1 cellular context compared by ENCODE assay signal in the genomic region with DNA sequence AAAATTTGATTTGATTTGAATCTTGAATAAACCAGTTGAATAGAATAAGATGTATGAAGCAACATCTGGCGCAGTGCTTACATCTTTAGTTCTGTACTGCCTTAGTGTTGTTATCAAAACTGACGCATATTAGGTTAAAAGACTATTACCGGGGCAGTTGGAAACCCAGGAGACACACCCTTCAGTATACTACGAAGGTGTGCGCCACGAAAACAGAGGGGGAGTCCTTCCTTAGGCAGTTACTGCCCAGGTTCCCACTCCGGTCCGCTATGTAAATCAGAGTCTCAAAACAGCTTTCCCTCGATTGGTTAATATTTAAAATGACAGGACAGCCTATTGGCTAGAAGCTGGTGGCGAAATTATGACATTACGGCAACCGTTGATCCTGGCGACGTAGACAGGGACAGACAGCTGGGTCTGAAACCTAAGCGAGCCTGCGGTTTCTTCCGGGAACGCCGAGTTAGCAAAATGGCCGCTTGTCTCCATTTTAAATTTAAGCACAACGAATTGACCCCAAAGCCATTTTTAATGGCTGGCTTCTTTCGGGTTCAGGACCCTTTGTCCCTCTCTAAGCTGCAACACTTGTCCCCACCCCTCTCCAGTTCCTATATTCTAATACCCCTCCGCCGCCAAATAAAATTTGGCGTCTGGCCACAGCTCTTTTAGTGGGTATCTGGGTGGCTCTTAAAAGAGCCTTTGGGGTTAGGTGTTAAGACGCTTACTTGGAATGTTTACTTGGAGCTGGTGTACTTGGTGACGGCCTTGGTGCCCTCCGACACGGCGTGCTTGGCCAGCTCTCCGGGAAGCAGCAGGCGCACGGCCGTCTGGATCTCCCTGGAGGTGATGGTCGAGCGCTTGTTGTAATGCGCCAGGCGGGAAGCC.
TF ChIP-seq lines count a peak whose summit lies in the region.

No MANE protein-coding gene starts in this region.

TF ChIP-seq in HepG2, 621 proteins besides CTCF, POLR2A, EP300 and RAD21 (continued from another document and continues in another):
- TF ChIP-seq, protein P1, sequence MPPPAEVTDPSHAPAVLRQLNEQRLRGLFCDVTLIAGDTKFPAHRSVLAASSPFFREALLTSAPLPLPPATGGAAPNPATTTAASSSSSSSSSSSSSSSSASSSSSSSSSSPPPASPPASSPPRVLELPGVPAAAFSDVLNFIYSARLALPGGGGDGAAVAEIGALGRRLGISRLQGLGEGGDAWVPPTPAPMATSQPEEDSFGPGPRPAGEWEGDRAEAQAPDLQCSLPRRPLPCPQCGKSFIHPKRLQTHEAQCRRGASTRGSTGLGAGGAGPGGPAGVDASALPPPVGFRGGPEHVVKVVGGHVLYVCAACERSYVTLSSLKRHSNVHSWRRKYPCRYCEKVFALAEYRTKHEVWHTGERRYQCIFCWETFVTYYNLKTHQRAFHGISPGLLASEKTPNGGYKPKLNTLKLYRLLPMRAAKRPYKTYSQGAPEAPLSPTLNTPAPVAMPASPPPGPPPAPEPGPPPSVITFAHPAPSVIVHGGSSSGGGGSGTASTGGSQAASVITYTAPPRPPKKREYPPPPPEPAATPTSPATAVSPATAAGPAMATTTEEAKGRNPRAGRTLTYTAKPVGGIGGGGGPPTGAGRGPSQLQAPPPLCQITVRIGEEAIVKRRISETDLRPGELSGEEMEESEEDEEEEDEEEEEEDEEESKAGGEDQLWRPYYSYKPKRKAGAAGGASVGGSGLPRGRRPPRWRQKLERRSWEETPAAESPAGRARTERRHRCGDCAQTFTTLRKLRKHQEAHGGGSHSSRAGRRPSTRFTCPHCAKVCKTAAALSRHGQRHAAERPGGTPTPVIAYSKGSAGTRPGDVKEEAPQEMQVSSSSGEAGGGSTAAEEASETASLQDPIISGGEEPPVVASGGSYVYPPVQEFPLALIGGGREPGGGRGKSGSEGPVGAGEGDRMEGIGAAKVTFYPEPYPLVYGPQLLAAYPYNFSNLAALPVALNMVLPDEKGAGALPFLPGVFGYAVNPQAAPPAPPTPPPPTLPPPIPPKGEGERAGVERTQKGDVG (CRISPR knock-in tag; IDR thresholded peaks at IDR 0.05; ENCODE audit: borderline replicate concordance), result peak; percentile 74; the same call in 1 of the 2 replicates
- TF ChIP-seq KDM3A (CRISPR knock-in tag; IDR thresholded peaks at IDR 0.05; ENCODE audit: low read depth) (peak; percentile 39; the same call in 1 of the 2 replicates), JUN (CRISPR knock-in tag; IDR thresholded peaks at IDR 0.05) (no peak), CENPX (CRISPR knock-in tag; IDR thresholded peaks at IDR 0.05) (no peak), RFX1 (IDR thresholded peaks at IDR 0.05) (no peak), YEATS4 (CRISPR knock-in tag; IDR thresholded peaks at IDR 0.05; ENCODE audit: borderline replicate concordance) (peak; percentile 40; the same call in 1 of the 2 replicates), ESRRA (CRISPR knock-in tag; IDR thresholded peaks at IDR 0.05; ENCODE audit: low read depth) (no peak), ZNF564 (CRISPR knock-in tag; IDR thresholded peaks at IDR 0.05) (no peak), ZNF761 (CRISPR knock-in tag; conservative IDR thresholded peaks at IDR 0.05) (0 out of 2 replicates have a peak, but pooled peaks have one; percentile 25), U2AF2 (IDR thresholded peaks at IDR 0.05; ENCODE audit: low read depth, low read length) (no peak), ARHGAP35 (CRISPR knock-in tag; IDR thresholded peaks at IDR 0.05; ENCODE audit: borderline replicate concordance) (no peak), ZC3H4 (CRISPR knock-in tag; IDR thresholded peaks at IDR 0.05; ENCODE audit: borderline replicate concordance) (peak; percentile 98), NAIF1 (CRISPR knock-in tag; IDR thresholded peaks at IDR 0.05; ENCODE audit: borderline replicate concordance) (no peak), GZF1 (CRISPR knock-in tag; IDR thresholded peaks at IDR 0.05) (peak; percentile 70; the same call in 1 of the 2 replicates), MXI1 (IDR thresholded peaks at IDR 0.05; ENCODE audit: borderline replicate concordance, low read depth, low read length) (peak; percentile 70; the same call in 2 of the 3 replicates), ZNF567 (CRISPR knock-in tag; IDR thresholded peaks at IDR 0.05; ENCODE audit: borderline replicate concordance) (no peak)
- TF ChIP-seq, protein P2, sequence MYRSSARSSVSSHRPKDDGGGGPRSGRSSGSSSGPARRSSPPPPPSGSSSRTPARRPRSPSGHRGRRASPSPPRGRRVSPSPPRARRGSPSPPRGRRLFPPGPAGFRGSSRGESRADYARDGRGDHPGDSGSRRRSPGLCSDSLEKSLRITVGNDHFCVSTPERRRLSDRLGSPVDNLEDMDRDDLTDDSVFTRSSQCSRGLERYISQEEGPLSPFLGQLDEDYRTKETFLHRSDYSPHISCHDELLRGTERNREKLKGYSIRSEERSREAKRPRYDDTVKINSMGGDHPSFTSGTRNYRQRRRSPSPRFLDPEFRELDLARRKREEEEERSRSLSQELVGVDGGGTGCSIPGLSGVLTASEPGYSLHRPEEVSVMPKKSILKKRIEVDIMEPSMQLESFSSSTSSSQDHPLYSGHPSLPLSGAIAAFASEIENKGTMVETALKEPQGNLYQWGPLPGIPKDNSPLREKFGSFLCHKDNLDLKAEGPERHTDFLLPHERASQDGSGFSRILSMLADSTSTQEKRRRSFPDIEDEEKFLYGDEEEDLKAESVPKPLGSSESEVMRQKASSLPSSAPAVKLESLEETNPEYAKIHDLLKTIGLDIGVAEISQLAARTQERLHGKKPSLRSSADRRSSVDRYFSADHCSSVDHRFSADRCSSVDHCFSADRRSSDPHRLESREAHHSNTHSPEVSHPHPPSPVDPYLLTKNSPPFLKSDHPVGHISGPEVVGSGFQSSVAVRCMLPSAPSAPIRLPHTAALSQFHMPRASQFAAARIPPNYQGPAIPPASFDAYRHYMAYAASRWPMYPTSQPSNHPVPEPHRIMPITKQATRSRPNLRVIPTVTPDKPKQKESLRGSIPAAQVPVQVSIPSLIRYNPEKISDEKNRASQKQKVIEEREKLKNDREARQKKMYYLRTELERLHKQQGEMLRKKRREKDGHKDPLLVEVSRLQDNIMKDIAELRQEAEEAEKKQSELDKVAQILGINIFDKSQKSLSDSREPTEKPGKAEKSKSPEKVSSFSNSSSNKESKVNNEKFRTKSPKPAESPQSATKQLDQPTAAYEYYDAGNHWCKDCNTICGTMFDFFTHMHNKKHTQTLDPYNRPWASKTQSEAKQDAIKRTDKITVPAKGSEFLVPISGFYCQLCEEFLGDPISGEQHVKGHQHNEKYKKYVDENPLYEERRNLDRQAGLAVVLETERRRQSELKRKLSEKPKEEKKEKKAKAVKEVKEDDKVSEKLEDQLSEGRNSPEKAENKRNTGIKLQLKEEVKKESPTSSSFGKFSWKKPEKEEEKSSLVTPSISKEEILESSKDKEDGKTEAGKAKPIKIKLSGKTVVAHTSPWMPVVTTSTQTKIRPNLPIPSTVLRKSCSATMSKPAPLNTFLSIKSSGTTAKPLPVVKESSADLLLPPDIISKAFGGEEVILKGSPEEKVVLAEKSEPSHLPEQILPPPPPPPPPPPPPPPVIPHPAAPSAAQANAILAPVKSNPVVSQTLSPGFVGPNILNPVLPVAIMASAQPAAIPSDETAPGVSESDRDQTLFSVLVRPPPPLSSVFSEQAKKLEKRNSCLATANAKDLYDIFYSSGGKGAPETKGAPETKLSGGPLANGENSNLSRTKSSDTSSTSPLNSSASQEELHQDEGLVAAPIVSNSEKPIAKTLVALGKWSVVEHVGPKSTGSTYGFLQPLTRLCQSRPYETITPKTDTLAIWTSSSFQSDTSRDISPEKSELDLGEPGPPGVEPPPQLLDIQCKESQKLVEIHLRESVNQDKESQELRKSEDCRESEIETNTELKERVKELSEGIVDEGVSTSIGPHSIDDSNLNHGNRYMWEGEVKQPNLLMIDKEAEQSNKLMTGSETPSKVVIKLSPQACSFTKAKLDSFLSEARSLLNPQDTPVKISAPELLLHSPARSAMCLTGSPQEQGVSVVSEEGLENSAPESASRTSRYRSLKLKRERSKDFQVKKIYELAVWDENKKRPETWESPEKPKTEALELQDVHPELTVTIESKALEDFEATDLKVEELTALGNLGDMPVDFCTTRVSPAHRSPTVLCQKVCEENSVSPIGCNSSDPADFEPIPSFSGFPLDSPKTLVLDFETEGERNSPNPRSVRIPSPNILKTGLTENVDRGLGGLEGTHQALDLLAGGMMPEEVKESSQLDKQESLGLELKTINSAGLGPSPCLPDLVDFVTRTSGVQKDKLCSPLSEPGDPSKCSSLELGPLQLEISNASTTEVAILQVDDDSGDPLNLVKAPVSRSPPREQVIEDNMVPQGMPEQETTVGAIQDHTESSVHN (CRISPR knock-in tag; IDR thresholded peaks at IDR 0.05), result no peak
- TF ChIP-seq, protein P3, sequence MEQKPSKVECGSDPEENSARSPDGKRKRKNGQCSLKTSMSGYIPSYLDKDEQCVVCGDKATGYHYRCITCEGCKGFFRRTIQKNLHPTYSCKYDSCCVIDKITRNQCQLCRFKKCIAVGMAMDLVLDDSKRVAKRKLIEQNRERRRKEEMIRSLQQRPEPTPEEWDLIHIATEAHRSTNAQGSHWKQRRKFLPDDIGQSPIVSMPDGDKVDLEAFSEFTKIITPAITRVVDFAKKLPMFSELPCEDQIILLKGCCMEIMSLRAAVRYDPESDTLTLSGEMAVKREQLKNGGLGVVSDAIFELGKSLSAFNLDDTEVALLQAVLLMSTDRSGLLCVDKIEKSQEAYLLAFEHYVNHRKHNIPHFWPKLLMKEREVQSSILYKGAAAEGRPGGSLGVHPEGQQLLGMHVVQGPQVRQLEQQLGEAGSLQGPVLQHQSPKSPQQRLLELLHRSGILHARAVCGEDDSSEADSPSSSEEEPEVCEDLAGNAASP (CRISPR knock-in tag; IDR thresholded peaks at IDR 0.05; ENCODE audit: borderline replicate concordance), result peak; percentile 65; the same call in 1 of the 2 replicates
- TF ChIP-seq, protein P4, sequence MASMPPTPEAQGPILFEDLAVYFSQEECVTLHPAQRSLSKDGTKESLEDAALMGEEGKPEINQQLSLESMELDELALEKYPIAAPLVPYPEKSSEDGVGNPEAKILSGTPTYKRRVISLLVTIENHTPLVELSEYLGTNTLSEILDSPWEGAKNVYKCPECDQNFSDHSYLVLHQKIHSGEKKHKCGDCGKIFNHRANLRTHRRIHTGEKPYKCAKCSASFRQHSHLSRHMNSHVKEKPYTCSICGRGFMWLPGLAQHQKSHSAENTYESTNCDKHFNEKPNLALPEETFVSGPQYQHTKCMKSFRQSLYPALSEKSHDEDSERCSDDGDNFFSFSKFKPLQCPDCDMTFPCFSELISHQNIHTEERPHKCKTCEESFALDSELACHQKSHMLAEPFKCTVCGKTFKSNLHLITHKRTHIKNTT (CRISPR knock-in tag; IDR thresholded peaks at IDR 0.05), result no peak
- TF ChIP-seq, protein P5, sequence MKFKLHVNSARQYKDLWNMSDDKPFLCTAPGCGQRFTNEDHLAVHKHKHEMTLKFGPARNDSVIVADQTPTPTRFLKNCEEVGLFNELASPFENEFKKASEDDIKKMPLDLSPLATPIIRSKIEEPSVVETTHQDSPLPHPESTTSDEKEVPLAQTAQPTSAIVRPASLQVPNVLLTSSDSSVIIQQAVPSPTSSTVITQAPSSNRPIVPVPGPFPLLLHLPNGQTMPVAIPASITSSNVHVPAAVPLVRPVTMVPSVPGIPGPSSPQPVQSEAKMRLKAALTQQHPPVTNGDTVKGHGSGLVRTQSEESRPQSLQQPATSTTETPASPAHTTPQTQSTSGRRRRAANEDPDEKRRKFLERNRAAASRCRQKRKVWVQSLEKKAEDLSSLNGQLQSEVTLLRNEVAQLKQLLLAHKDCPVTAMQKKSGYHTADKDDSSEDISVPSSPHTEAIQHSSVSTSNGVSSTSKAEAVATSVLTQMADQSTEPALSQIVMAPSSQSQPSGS (CRISPR knock-in tag; IDR thresholded peaks at IDR 0.05), result peak; percentile 85
- TF ChIP-seq, protein P6, sequence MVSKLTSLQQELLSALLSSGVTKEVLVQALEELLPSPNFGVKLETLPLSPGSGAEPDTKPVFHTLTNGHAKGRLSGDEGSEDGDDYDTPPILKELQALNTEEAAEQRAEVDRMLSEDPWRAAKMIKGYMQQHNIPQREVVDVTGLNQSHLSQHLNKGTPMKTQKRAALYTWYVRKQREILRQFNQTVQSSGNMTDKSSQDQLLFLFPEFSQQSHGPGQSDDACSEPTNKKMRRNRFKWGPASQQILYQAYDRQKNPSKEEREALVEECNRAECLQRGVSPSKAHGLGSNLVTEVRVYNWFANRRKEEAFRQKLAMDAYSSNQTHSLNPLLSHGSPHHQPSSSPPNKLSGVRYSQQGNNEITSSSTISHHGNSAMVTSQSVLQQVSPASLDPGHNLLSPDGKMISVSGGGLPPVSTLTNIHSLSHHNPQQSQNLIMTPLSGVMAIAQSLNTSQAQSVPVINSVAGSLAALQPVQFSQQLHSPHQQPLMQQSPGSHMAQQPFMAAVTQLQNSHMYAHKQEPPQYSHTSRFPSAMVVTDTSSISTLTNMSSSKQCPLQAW (CRISPR knock-in tag; IDR thresholded peaks at IDR 0.05), result peak; percentile 72
- TF ChIP-seq, protein P7, sequence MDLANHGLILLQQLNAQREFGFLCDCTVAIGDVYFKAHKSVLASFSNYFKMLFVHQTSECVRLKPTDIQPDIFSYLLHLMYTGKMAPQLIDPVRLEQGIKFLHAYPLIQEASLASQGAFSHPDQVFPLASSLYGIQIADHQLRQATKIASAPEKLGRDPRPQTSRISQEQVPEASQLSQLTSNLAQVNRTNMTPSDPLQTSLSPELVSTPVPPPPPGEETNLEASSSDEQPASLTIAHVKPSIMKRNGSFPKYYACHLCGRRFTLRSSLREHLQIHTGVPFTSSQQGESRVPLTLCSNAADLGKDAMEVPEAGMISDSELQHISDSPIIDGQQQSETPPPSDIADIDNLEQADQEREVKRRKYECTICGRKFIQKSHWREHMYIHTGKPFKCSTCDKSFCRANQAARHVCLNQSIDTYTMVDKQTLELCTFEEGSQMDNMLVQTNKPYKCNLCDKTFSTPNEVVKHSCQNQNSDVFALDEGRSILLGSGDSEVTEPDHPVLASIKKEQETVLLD (CRISPR knock-in tag; IDR thresholded peaks at IDR 0.05; ENCODE audit: low read depth), result peak; percentile 64
- TF ChIP-seq, protein P8, sequence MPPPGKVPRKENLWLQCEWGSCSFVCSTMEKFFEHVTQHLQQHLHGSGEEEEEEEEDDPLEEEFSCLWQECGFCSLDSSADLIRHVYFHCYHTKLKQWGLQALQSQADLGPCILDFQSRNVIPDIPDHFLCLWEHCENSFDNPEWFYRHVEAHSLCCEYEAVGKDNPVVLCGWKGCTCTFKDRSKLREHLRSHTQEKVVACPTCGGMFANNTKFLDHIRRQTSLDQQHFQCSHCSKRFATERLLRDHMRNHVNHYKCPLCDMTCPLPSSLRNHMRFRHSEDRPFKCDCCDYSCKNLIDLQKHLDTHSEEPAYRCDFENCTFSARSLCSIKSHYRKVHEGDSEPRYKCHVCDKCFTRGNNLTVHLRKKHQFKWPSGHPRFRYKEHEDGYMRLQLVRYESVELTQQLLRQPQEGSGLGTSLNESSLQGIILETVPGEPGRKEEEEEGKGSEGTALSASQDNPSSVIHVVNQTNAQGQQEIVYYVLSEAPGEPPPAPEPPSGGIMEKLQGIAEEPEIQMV (CRISPR knock-in tag; IDR thresholded peaks at IDR 0.05; ENCODE audit: low read depth), result peak; percentile 100
- TF ChIP-seq, protein P9, sequence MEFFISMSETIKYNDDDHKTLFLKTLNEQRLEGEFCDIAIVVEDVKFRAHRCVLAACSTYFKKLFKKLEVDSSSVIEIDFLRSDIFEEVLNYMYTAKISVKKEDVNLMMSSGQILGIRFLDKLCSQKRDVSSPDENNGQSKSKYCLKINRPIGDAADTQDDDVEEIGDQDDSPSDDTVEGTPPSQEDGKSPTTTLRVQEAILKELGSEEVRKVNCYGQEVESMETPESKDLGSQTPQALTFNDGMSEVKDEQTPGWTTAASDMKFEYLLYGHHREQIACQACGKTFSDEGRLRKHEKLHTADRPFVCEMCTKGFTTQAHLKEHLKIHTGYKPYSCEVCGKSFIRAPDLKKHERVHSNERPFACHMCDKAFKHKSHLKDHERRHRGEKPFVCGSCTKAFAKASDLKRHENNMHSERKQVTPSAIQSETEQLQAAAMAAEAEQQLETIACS (CRISPR knock-in tag; IDR thresholded peaks at IDR 0.05), result no peak
